Comparison of ENCODE assay signal across 10 cellular contexts in genomic region chr3:28099296-28099695, GRCh38.
"Had no signal": no experiment of that assay in that cellular context is flagged by ENCODE, and none has a peak within 500 bp of the region (broad histone marks: within the 10 kb centered on the region; RNA-seq: fewer than 3 reads in every experiment).

No MANE protein-coding gene starts in this region.

- H2AFZ ChIP-seq: GM23338 had no signal

- H3K27ac ChIP-seq: HL-60, KMS-11 had no signal

- H3K4me2 ChIP-seq: GM23338, KMS-11 had no signal

- FAIRE-seq: H1, H54 had no signal

- DNase-seq: H9, HCEC 1CT, HFFc6, IMR-90, KBM-7 had no signal

- H3K9ac ChIP-seq: KMS-11 had no signal

- ATAC-seq: GM23338 had no signal

- H3K4me3 ChIP-seq: GM23338 had no signal
